8 cellular contexts compared by ENCODE assay signal in the genomic region with DNA sequence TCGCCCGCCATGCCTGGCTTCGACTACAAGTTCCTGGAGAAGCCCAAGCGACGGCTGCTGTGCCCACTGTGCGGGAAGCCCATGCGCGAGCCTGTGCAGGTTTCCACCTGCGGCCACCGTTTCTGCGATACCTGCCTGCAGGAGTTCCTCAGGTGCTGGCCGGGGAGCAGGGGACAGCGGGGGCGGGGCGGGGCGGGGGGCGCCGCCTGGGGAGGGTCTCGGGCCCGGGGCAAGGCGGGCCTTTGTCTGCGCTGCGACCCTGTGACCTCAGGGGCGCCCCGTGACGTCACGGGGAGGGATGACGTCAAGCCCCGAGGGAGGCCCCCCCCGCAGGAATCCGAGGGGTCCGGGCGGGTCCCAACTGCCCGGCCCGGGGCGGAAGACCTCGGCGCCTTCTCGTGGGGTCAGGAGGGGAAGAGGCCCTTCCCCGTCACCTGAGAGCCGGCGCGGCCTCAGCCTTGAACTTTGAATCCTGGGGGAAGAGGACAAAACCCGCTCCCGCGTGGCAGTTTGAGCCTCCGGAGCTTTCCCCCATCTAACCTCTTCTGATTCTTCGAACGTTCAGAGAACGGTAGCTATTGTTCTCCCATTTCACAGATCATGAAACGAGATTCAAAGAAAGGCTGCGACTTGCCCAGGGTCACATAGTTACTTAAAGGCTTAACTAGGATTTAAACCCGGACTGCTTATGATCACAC. TPM values are rescaled to one million over a fixed set of nuclear protein-coding genes. Genes with fewer than 3 reads are reported as not detected.
DNase-seq lines count a peak whose midpoint lies in the region; ATAC-seq and TF ChIP-seq lines count a peak whose summit lies in the region.

No MANE protein-coding gene starts in this region.

- intact Hi-C loops in colonic mucosa (cut with DNase I) (no loop called here), right lobe of liver (cut with DNase I) (no loop called here)

- H3K4me1 ChIP-seq in colonic mucosa (peaks cover 24% of the 10 kb centered on the region), right lobe of liver (peaks cover 0 to 29% (median 13%) of the 10 kb centered on the region in 4 donors)

- H3K27ac ChIP-seq in colonic mucosa, result peak overlapping the region; percentile 95
- H3K27ac ChIP-seq in right lobe of liver, result peak overlapping the region; percentile 96 to 98 (median 97)

- DNase-seq in AG08395 (ENCODE audit: low spot score), result peak; percentile 55
- DNase-seq in KG1 (lab: John Stamatoyannopoulos, UW), result peak; percentile 44
- peak; percentile 51 to 65 for DNase-seq in activated CD4-positive, alpha-beta T cell treated with anti-CD3 and anti-CD28 coated beads for 24 hours (ENCODE audit: low read depth in 2 of 2)
- peak; percentile 76 for DNase-seq in colonic mucosa
- peak; percentile 68 to 79 (median 76) for DNase-seq in right lobe of liver
- peak; percentile 64 for DNase-seq in stimulated activated CD8-positive, alpha-beta memory T cell treated with anti-CD3 and anti-CD28 coated beads, Interleukin-12 subunit alpha, Interleukin-12 subunit beta, amount 100 ng/mL, for 4 hours (ENCODE audit: low read depth)
- DNase-seq in SHP77 treated with DMSO at 0.1 percent for 48 hours (lab: John Stamatoyannopoulos, UW), result no peak

- ATAC-seq in GM19452 (IDR thresholded peaks at IDR 0.05; ENCODE audit: unreplicated experiment) (peak; percentile 33), right lobe of liver (peak; percentile 8 to 42 (median 24))

- peaks cover 9% of the 10 kb centered on the region for H3K36me3 ChIP-seq in colonic mucosa
- peaks cover 5 to 23% (median 9%) of the 10 kb centered on the region in 4 donors for H3K36me3 ChIP-seq in right lobe of liver

- H3K9me3 ChIP-seq in colonic mucosa, result no peaks in the 10 kb centered on the region
- no peaks in the 10 kb centered on the region for H3K9me3 ChIP-seq in right lobe of liver

- no peaks in the 10 kb centered on the region for H3K27me3 ChIP-seq in colonic mucosa
- no peaks in the 10 kb centered on the region for H3K27me3 ChIP-seq in right lobe of liver

- peak overlapping the region; percentile 85 to 87 for H3K9ac ChIP-seq in colonic mucosa (ENCODE audit: low read depth in 2 of 2, low read length in 2 of 2)

- 0% methylated on average over 14 of the region's 53 CpGs for WGBS in right lobe of liver (ENCODE audit: insufficient coverage, low coverage, low lambda C conversion rate, missing lambda C conversion rate)

- TF ChIP-seq CTCF in colonic mucosa (IDR thresholded peaks at IDR 0.05), result no peak
- no peak for TF ChIP-seq CTCF in right lobe of liver (IDR thresholded peaks at IDR 0.05)

- no peak for TF ChIP-seq POLR2A in right lobe of liver (IDR thresholded peaks at IDR 0.05)

- H3K4me3 ChIP-seq in colonic mucosa, result peak overlapping the region; percentile 77
- H3K4me3 ChIP-seq in right lobe of liver, result peak overlapping the region; percentile 87 to 91 (median 89)

RNA-seq across cellular contexts. Expression of a gene that starts 0.4 kb away (rescaled TPM):
- 100 to 1,000 TPM in 1 of 2 donors, 10 to 100 TPM in 1; 92.1 to 128 TPM for total RNA-seq in colonic mucosa
- total RNA-seq in right lobe of liver, result 10 to 100 TPM; 26.4 to 55.2 (median 42.3) TPM

RNA-seq across cellular contexts. Expression of a gene that starts 15.7 kb away (rescaled TPM):
- 1 to 10 TPM; 3.0 to 6.7 TPM for total RNA-seq in colonic mucosa
- 1 to 10 TPM; 1.6 to 5.4 (median 3.2) TPM for total RNA-seq in right lobe of liver

RNA-seq across cellular contexts. Expression of a gene that starts 18.2 kb away (rescaled TPM):
- total RNA-seq in colonic mucosa, result 10 to 100 TPM in 1 of 2 donors, 1 to 10 TPM in 1; 5.7 to 20.4 TPM
- total RNA-seq in right lobe of liver, result 10 to 100 TPM in 1 of 6 experiments, 1 to 10 TPM in 5; 2.9 to 11.0 (median 7.0) TPM

RNA-seq across cellular contexts. Expression of a gene that starts 24.5 kb away (rescaled TPM):
- total RNA-seq in colonic mucosa (1,000 to 10,000 TPM; 1,201 to 1,388 TPM), right lobe of liver (100 to 1,000 TPM; 212 to 464 (median 362) TPM)

RNA-seq across cellular contexts. Expression of a gene that starts 26.6 kb away (rescaled TPM):
- total RNA-seq in colonic mucosa (10 to 100 TPM in 1 of 2 donors, 1 to 10 TPM in 1; 6.2 to 14.0 TPM), right lobe of liver (10 to 100 TPM in 1 of 6 experiments, 1 to 10 TPM in 5; 2.5 to 12.5 (median 4.7) TPM)
